8 cellular contexts compared by ENCODE assay signal in the genomic region with DNA sequence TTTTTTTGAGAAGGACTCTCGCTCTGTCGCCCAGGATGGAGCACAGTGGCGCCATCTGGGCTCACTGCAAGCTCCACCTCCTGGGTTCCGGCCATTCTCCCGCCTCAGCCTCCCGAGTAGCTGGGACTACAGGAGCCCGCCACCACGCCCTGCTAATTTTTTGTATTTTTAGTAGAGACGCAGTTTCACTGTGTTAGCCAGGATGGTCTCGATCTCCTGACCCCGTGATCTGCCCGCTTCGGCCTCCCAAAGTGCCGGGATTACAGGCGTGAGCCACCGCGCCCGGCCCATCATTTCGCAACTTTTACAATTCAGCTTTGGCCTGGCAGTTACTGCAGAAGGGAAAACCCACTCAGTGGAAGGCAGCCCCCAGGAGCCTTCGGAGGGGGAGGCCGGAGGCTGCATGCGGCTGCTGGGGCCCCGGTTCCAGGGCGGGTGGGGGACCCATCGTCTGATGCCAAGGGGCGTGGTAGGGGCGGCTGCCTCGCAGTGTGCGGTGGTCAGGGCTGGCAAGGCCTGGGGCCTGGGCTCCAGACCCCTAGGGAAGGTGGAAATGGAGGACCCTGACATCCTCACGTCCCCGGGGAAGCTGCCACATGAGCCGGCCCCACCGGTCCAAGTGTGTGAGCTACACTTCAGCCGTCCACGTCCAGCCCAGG. TPM values are rescaled to one million over a fixed set of nuclear protein-coding genes. Genes with fewer than 3 reads are reported as not detected.
DNase-seq lines count a peak whose midpoint lies in the region; ATAC-seq and TF ChIP-seq lines count a peak whose summit lies in the region.
"Not testable (repeated sequence)": the region's sequence is repeated elsewhere in the genome, so short reads cannot be mapped to it uniquely, and the experiment has no call there.

No MANE protein-coding gene starts in this region.

- not testable (repeated sequence) for TF ChIP-seq CTCF in A673 (conservative IDR thresholded peaks at IDR 0.05; ENCODE audit: low read depth, low read length); GM12865 (IDR thresholded peaks at IDR 0.05; ENCODE audit: insufficient read depth, low read depth, low read length, missing control alignments); mammary epithelial cell (conservative IDR thresholded peaks at IDR 0.05 in 1 of 2, IDR thresholded peaks at IDR 0.05 in 1 of 2; ENCODE audit: extremely low read depth in 1 of 2, insufficient read depth in 1 of 2, low read depth in 1 of 2, low read length in 2 of 2); mucosa of descending colon (IDR thresholded peaks at IDR 0.05)
- peak; percentile 32 for TF ChIP-seq CTCF in NB4 (IDR thresholded peaks at IDR 0.05; ENCODE audit: low read depth, low read length)

- H4K20me1 ChIP-seq in mammary epithelial cell (ENCODE audit: insufficient read depth, low read length) = not testable (repeated sequence)

- not testable (repeated sequence) for H3K4me1 ChIP-seq in A673 (ENCODE audit: insufficient read depth, low read length, poor library complexity, severe bottlenecking)
- H3K4me1 ChIP-seq in mammary epithelial cell (ENCODE audit: insufficient read depth, low read length) = peaks cover 35% of the 10 kb centered on the region
- peaks cover 25% of the 10 kb centered on the region for H3K4me1 ChIP-seq in mucosa of descending colon (ENCODE audit: low read depth)

- H2AFZ ChIP-seq in mammary epithelial cell (ENCODE audit: low read depth, low read length) = peak overlapping the region; percentile 70

- not testable (repeated sequence) for H3K27me3 ChIP-seq in A673 (replicated peaks; ENCODE audit: insufficient read depth, low read depth, low read length, poor library complexity); mammary epithelial cell (ENCODE audit: insufficient read depth, low read length)

- H3K9ac ChIP-seq in mammary epithelial cell (ENCODE audit: insufficient read depth, low read length) = not testable (repeated sequence)

- ATAC-seq in Right ventricle myocardium inferior = peak; percentile 13
- ATAC-seq in mucosa of descending colon = not testable (repeated sequence)

- 50% methylated on average over 17 of the region's 35 CpGs for WGBS in mammary epithelial cell (ENCODE audit: low coverage, missing lambda C conversion rate)

- not testable (repeated sequence) for BruUV-seq in A673 (replicated peaks; lab: Mats Ljungman, UMichigan); mammary epithelial cell (replicated peaks; lab: Mats Ljungman, UMichigan)

- in situ Hi-C loops in mammary epithelial cell (cut with MboI; ENCODE audit: low sequenced_read_pairs in 2 of 2) = loop anchor here (10.0 to 25.0 kb wide), 2 partner anchors 349 to 352 kb away; partner anchors contain the start of gene CDH15 (in 1 of the 2)

- peak overlapping the region; percentile 94 for H3K27ac ChIP-seq in A673 (ENCODE audit: low read depth, low read length, poor library complexity, severe bottlenecking)
- not testable (repeated sequence) for H3K27ac ChIP-seq in mammary epithelial cell (ENCODE audit: insufficient read depth, low read depth, low read length)
- peak overlapping the region in 20 of 21 experiments; percentile 87 to 99 (median 96) for H3K27ac ChIP-seq in skin epidermis

- H3K27me3 Mint-ChIP-seq in activated CD4-positive, alpha-beta T cell treated with anti-CD3 and anti-CD28 coated beads, Interleukin-2, amount 10 ng/mL, durations not matched to agents 24 days and 14 days = not testable (repeated sequence)

- H3K4me3 Mint-ChIP-seq in activated CD4-positive, alpha-beta T cell treated with anti-CD3 and anti-CD28 coated beads, Interleukin-2, amount 10 ng/mL, durations not matched to agents 24 days and 14 days = peak overlapping the region; percentile 89

- intact Hi-C loops in A673 (cut with micrococcal nuclease; ENCODE audit: unreplicated experiment) (loop anchor here (5.0 kb wide), 1 partner anchor 359 kb away; the partner anchor contains the start of gene CDH15), mammary epithelial cell (cut with micrococcal nuclease) (loop anchor here (1.0 kb wide), 2 partner anchors 44 to 354 kb away; partner anchors contain the start of gene TRAPPC2L), Right ventricle myocardium inferior (cut with DNase I) (loop anchor here (1.0 to 5.0 kb wide), 4 partner anchors 44 to 404 kb away; partner anchors contain the start of genes CDH15, TRAPPC2L and ZNF778)
- intact Hi-C loops in activated CD4-positive, alpha-beta T cell treated with anti-CD3 and anti-CD28 coated beads, Interleukin-2, amount 10 ng/mL, durations not matched to agents 24 days and 14 days (cut with micrococcal nuclease) = loop anchor here (1.0 to 5.0 kb wide), 5 partner anchors 10 to 404 kb away; partner anchors contain the start of genes CDH15, CDT1, TRAPPC2L and ZNF778
- intact Hi-C loops in mucosa of descending colon (cut with DNase I, micrococcal nuclease) = not testable (repeated sequence)

- H3K36me3 ChIP-seq in A673 (ENCODE audit: insufficient read depth, low read length, poor library complexity, severe bottlenecking) = peaks cover 24% of the 10 kb centered on the region
- H3K36me3 ChIP-seq in mammary epithelial cell (ENCODE audit: insufficient read depth, low read length) = peaks cover 13% of the 10 kb centered on the region
- not testable (repeated sequence) for H3K36me3 ChIP-seq in mucosa of descending colon (ENCODE audit: low read depth)

- POLR2A ChIA-PET in A673 (lab: Charles Lee; ENCODE audit: low non-redundant PET) = not testable (repeated sequence)

- DNase-seq in A673 (ENCODE audit: low spot score) (peak; percentile 72), NB4 (ENCODE audit: low read depth) (peak; percentile 88), Right ventricle myocardium inferior (ENCODE audit: missing footprints) (peak; percentile 82), mucosa of descending colon (peak; percentile 57 to 77 (median 72))
- not testable (repeated sequence) for DNase-seq in GM12865 (ENCODE audit: low read depth); mammary epithelial cell
- DNase-seq in activated CD4-positive, alpha-beta T cell treated with anti-CD3 and anti-CD28 coated beads, Interleukin-2, amount 10 ng/mL, durations not matched to agents 24 days and 14 days = peak; percentile 78

- H3K4me2 ChIP-seq in mammary epithelial cell (ENCODE audit: insufficient read depth, low read depth, low read length) = peak overlapping the region; percentile 93

- not testable (repeated sequence) for H3K9me3 Mint-ChIP-seq in activated CD4-positive, alpha-beta T cell treated with anti-CD3 and anti-CD28 coated beads, Interleukin-2, amount 10 ng/mL, durations not matched to agents 24 days and 14 days

- not testable (repeated sequence) for TF ChIP-seq POLR2A in NB4 (IDR thresholded peaks at IDR 0.05; ENCODE audit: extremely low read depth, insufficient read length)

- H3K9me3 ChIP-seq in A673 (ENCODE audit: low read depth, low read length, poor library complexity, severe bottlenecking); mammary epithelial cell (replicated peaks; ENCODE audit: insufficient read depth, low read length); mucosa of descending colon: not testable (repeated sequence)

- peaks cover 15% of the 10 kb centered on the region for H3K4me1 Mint-ChIP-seq in activated CD4-positive, alpha-beta T cell treated with anti-CD3 and anti-CD28 coated beads, Interleukin-2, amount 10 ng/mL, durations not matched to agents 24 days and 14 days

- H3K27ac Mint-ChIP-seq in activated CD4-positive, alpha-beta T cell treated with anti-CD3 and anti-CD28 coated beads, Interleukin-2, amount 10 ng/mL, durations not matched to agents 24 days and 14 days = peak overlapping the region; percentile 92

- H3K4me3 ChIP-seq in A673 (ENCODE audit: low read depth, low read length, poor library complexity, severe bottlenecking) = peak overlapping the region; percentile 60
- peak overlapping the region; percentile 88 for H3K4me3 ChIP-seq in GM12865 (ENCODE audit: low read depth, low read length)
- peak overlapping the region; percentile 86 for H3K4me3 ChIP-seq in NB4 (ENCODE audit: low read depth, low read length)
- peak overlapping the region; percentile 50 to 69 (median 52) for H3K4me3 ChIP-seq in mammary epithelial cell (replicated peaks in 1 of 3; ENCODE audit: insufficient read depth in 1 of 3, low read depth in 2 of 3, low read length in 3 of 3)
- H3K4me3 ChIP-seq in mucosa of descending colon = not testable (repeated sequence)
- peak overlapping the region; percentile 41 to 89 (median 77) for H3K4me3 ChIP-seq in skin epidermis

- H3K36me3 Mint-ChIP-seq in activated CD4-positive, alpha-beta T cell treated with anti-CD3 and anti-CD28 coated beads, Interleukin-2, amount 10 ng/mL, durations not matched to agents 24 days and 14 days (ENCODE audit: low read depth) = peaks cover 26% of the 10 kb centered on the region

- dilution Hi-C loops in mammary epithelial cell (cut with HindIII; ENCODE audit: low sequenced_read_pairs) = not testable (repeated sequence)

- CTCF ChIA-PET in A673 (lab: Charles Lee) = interaction anchor here (0.7 to 1.0 kb wide), 2 partner anchors 67 to 354 kb away, joined by 3 to 4 read pairs; no protein-coding TSS in a partner anchor
- CTCF ChIA-PET in mammary epithelial cell (lab: Charles Lee; ENCODE audit: low non-redundant PET) = not testable (repeated sequence)

- H3K79me2 ChIP-seq in mammary epithelial cell (ENCODE audit: insufficient read depth, low read length) = peaks cover 30% of the 10 kb centered on the region

RNA-seq across cellular contexts. Expression of gene APRT, which starts 1.1 kb away (rescaled TPM):
- total RNA-seq in A673 (2021) (129 and 134 TPM in 2 replicates), mammary epithelial cell (100 to 1,000 TPM in 1 of 2 donors, 10 to 100 TPM in 1; 51.5 to 136 TPM), Right ventricle myocardium inferior (45.3 TPM), mucosa of descending colon (100 to 1,000 TPM in 2 of 3 donors, 10 to 100 TPM in 1; 76.5 to 185 (median 113) TPM)
- total RNA-seq in activated CD4-positive, alpha-beta T cell treated with anti-CD3 and anti-CD28 coated beads, Interleukin-2, amount 10 ng/mL, durations not matched to agents 24 days and 14 days = 312 and 314 TPM in 2 replicates
- polyA plus RNA-seq in mammary epithelial cell = 145 TPM
- polyA minus RNA-seq in mammary epithelial cell = 63.6 TPM

RNA-seq across cellular contexts. Expression of gene CDT1, which starts 9.3 kb away (rescaled TPM):
- total RNA-seq in A673 (2021) (103 TPM in 2 replicates), mammary epithelial cell (10 to 100 TPM in 1 of 2 donors, 1 to 10 TPM in 1; 3.5 to 22.0 TPM), Right ventricle myocardium inferior (0.65 TPM), mucosa of descending colon (10 to 100 TPM in 1 of 3 donors, 1 to 10 TPM in 2; 2.9 to 20.9 (median 7.6) TPM)
- total RNA-seq in activated CD4-positive, alpha-beta T cell treated with anti-CD3 and anti-CD28 coated beads, Interleukin-2, amount 10 ng/mL, durations not matched to agents 24 days and 14 days = 93.2 and 98.3 TPM in 2 replicates
- 13.6 TPM for polyA plus RNA-seq in mammary epithelial cell
- polyA minus RNA-seq in mammary epithelial cell = 20.1 TPM

RNA-seq across cellular contexts. Expression of gene PIEZO1, which starts 27.8 kb away (rescaled TPM):
- total RNA-seq in A673 (2021) (174 and 182 TPM in 2 replicates), mammary epithelial cell (100 to 1,000 TPM; 165 to 215 TPM), Right ventricle myocardium inferior (18.1 TPM), mucosa of descending colon (100 to 1,000 TPM in 2 of 3 donors, 10 to 100 TPM in 1; 71.4 to 218 (median 129) TPM)
- 219 and 226 TPM in 2 replicates for total RNA-seq in activated CD4-positive, alpha-beta T cell treated with anti-CD3 and anti-CD28 coated beads, Interleukin-2, amount 10 ng/mL, durations not matched to agents 24 days and 14 days
- 144 TPM for polyA plus RNA-seq in mammary epithelial cell
- polyA minus RNA-seq in mammary epithelial cell = 339 TPM

RNA-seq across cellular contexts. Expression of gene GALNS, which starts 43.9 kb away (rescaled TPM):
- total RNA-seq in A673 (2021) (54.8 and 60.6 TPM in 2 replicates), mammary epithelial cell (10 to 100 TPM; 21.7 to 29.8 TPM), Right ventricle myocardium inferior (15.8 TPM), mucosa of descending colon (10 to 100 TPM; 37.4 to 65.3 (median 44.0) TPM)
- 23.2 and 23.4 TPM in 2 replicates for total RNA-seq in activated CD4-positive, alpha-beta T cell treated with anti-CD3 and anti-CD28 coated beads, Interleukin-2, amount 10 ng/mL, durations not matched to agents 24 days and 14 days
- polyA plus RNA-seq in mammary epithelial cell = 7.8 TPM
- 14.3 TPM for polyA minus RNA-seq in mammary epithelial cell

RNA-seq across cellular contexts. Expression of gene TRAPPC2L, which starts 44.1 kb away (rescaled TPM):
- total RNA-seq in A673 (2021) (89.9 and 98.6 TPM in 2 replicates), mammary epithelial cell (10 to 100 TPM; 21.5 to 39.9 TPM), Right ventricle myocardium inferior (58.7 TPM), mucosa of descending colon (10 to 100 TPM; 30.6 to 57.9 (median 40.7) TPM)
- total RNA-seq in activated CD4-positive, alpha-beta T cell treated with anti-CD3 and anti-CD28 coated beads, Interleukin-2, amount 10 ng/mL, durations not matched to agents 24 days and 14 days = 62.1 and 67.1 TPM in 2 replicates
- polyA plus RNA-seq in mammary epithelial cell = 75.3 TPM
- polyA minus RNA-seq in mammary epithelial cell = 22.8 TPM
